ENCODE assay signal across 23 cellular contexts in the genomic region with DNA sequence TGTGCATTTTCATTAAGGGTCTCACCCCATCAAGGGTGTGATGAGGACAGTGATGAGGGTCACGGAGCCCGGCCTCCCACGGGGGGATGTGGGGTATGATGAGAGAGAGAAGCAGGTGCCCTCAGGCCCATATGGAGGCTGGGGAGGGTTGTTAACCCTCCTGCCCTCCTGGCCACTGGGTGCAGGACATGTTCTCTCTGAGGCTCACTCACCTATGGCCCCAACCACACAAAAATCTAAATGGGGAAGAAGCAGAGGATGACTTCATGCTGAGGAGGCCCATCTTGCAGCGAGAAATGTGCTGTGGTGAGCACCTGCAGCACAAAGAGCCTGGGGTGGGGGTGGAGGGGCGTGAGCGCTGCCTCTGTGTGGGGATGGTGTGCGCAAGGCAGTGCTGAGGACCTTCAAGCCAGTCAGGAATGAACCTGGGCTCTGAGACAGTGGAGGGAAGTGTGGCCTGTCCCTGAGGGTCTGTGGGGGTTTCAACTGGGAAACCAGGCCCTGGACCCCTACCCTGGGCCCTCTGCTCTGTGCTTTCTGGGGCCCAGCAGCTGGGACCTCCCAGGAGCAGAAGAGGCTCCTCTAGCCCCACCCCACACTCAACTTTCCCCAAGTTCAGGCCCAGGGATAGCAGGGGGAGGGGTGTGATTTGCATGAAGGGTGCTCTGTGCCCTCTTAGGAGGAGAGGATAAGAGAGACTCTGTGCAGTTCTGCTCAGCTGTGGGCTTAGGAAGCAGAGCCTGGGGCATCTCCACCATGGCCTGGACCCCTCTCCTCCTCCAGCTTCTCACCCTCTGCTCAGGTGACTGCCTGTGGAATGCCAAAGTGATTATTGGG. TPM values are rescaled to one million over a fixed set of nuclear protein-coding genes. Genes with fewer than 3 reads are reported as not detected.
A peak's percentile ranks its signal among the peaks of the same experiment; 100 is the strongest.
DNase-seq lines count a peak whose midpoint lies in the region; ATAC-seq and TF ChIP-seq lines count a peak whose summit lies in the region.
"Had no signal": no experiment of that assay in that cellular context is flagged by ENCODE, and none has a peak within 500 bp of the region (broad histone marks: within the 10 kb centered on the region; RNA-seq: fewer than 3 reads in every experiment).

No MANE protein-coding gene starts in this region.

- H3K27me3 ChIP-seq in MM.1S (replicated peaks; ENCODE audit: insufficient read depth, low read length) (no peaks in the 10 kb centered on the region), upper lobe of right lung (no peaks in the 10 kb centered on the region)
- H3K27me3 ChIP-seq: cardiac muscle cell, gastrocnemius medialis, stomach, upper lobe of left lung had no signal

- H3K9ac ChIP-seq in MM.1S (ENCODE audit: low read length), result no peak overlapping the region

- H3K4me2 ChIP-seq in MM.1S (ENCODE audit: low read depth, low read length), result peak overlapping the region; percentile 25; the same call in 1 of the 2 replicates

- ATAC-seq in upper lobe of right lung, result peak; percentile 32
- ATAC-seq: gastrocnemius medialis, T-cell had no signal

- TF ChIP-seq CTCF in GM13977 (IDR thresholded peaks at IDR 0.05; ENCODE audit: extremely low read depth, insufficient read depth, missing control alignments), result no peak
- TF ChIP-seq CTCF in MM.1S (IDR thresholded peaks at IDR 0.05; ENCODE audit: low read length), result no peak
- no peak for TF ChIP-seq CTCF in upper lobe of right lung (IDR thresholded peaks at IDR 0.05)

- H2AFZ ChIP-seq in MM.1S (ENCODE audit: low read length), result peak overlapping the region; percentile 34

- H4K20me1 ChIP-seq in MM.1S (ENCODE audit: insufficient read depth, low read length), result no peaks in the 10 kb centered on the region

- DNase-seq in GM13977 (ENCODE audit: low spot score), result peak; percentile 78
- peak; percentile 38 for DNase-seq in MM.1S
- peak; percentile 31 for DNase-seq in ecto neural progenitor cell (ENCODE audit: low spot score)
- no peak for DNase-seq in upper lobe of right lung
- DNase-seq in retina, result no peak
- DNase-seq in GDM1 (lab: John Stamatoyannopoulos, UW), result no peak
- no peak for DNase-seq in NCI-H524 (lab: John Stamatoyannopoulos, UW)
- DNase-seq in NCI-H510A (lab: John Stamatoyannopoulos, UW), result no peak
- DNase-seq: activated CD4-positive, alpha-beta memory T cell treated with anti-CD3 and anti-CD28 coated beads, Interleukin-2, amount 10 ng/mL, durations not matched to agents 7 days and 5 days; activated naive CD4-positive, alpha-beta T cell; amygdala; erythroblast; gastrocnemius medialis; KBM-7; mesenchymal stem cell; NCI-H1092; NCI-H2081 treated with DMSO at 0.1 percent for 48 hours; NCI-H510A treated with DMSO at 0.1 percent for 48 hours; Right ventricle myocardium superior; stomach; T-cell had no signal

- no peaks in the 10 kb centered on the region for H3K9me2 ChIP-seq in MM.1S (replicated peaks; ENCODE audit: insufficient read depth, low read length)

- peaks cover 31% of the 10 kb centered on the region for H3K4me1 ChIP-seq in MM.1S (ENCODE audit: low read length)
- H3K4me1 ChIP-seq in upper lobe of right lung, result no peaks in the 10 kb centered on the region
- H3K4me1 ChIP-seq: gastrocnemius medialis, stomach, upper lobe of left lung had no signal

- H3K79me2 ChIP-seq in MM.1S (ENCODE audit: low read length), result no peaks in the 10 kb centered on the region

- H3K27ac ChIP-seq in MM.1S (ENCODE audit: low read length), result peak overlapping the region; percentile 19; the same call in 1 of the 2 replicates
- no peak overlapping the region for H3K27ac ChIP-seq in upper lobe of right lung
- H3K27ac ChIP-seq: cardiac muscle cell, gastrocnemius medialis, stomach, upper lobe of left lung had no signal

- H3K9me3 ChIP-seq in MM.1S (replicated peaks; ENCODE audit: insufficient read depth, low read length), result no peaks in the 10 kb centered on the region
- H3K9me3 ChIP-seq in upper lobe of right lung, result no peaks in the 10 kb centered on the region
- H3K9me3 ChIP-seq: gastrocnemius medialis, stomach, upper lobe of left lung had no signal

- H3K4me3 ChIP-seq in MM.1S (ENCODE audit: low read length), result no peak overlapping the region
- H3K4me3 ChIP-seq in upper lobe of right lung, result no peak overlapping the region
- H3K4me3 ChIP-seq: cardiac muscle cell, gastrocnemius medialis, stomach, upper lobe of left lung had no signal

- intact Hi-C loops in upper lobe of right lung (cut with DNase I), result no loop called here

- no peaks in the 10 kb centered on the region for H3K36me3 ChIP-seq in MM.1S (replicated peaks; ENCODE audit: insufficient read depth, low read length)
- H3K36me3 ChIP-seq in upper lobe of right lung, result no peaks in the 10 kb centered on the region
- H3K36me3 ChIP-seq: cardiac muscle cell, gastrocnemius medialis, stomach, upper lobe of left lung had no signal

- H3F3A ChIP-seq in MM.1S (ENCODE audit: insufficient read depth, low read length), result no peaks in the 10 kb centered on the region

- in situ Hi-C loops in GM13977 (cut with MboI; ENCODE audit: low pct_unique_long_range_greater_than_20kb, low sequenced_read_pairs, unreplicated experiment), result no loop called here

RNA-seq across cellular contexts. Expression of a gene that starts 43.0 kb away (rescaled TPM):
- 24.8 TPM for total RNA-seq in upper lobe of right lung

Comparison
In these comparisons a context has a peak if more than half of its experiments do, and no peak if none do; other contexts are left out.
1. DNase-seq: peak in GM13977 (single experiment), MM.1S (single experiment) and ecto neural progenitor cell (single experiment); none in upper lobe of right lung (single experiment), retina (single experiment), GDM1 (single experiment), NCI-H524 (0 of 2) and NCI-H510A (single experiment).